15 cellular contexts compared by ENCODE assay signal in genomic region chr10:30079423-30079822, GRCh38. TPM values are rescaled to one million over a fixed set of nuclear protein-coding genes. Genes with fewer than 3 reads are reported as not detected.
A peak's percentile ranks its signal among the peaks of the same experiment; 100 is the strongest.
DNase-seq lines count a peak whose midpoint lies in the region; FAIRE-seq and TF ChIP-seq lines count a peak whose summit lies in the region.
"Had no signal": no experiment of that assay in that cellular context is flagged by ENCODE, and none has a peak within 500 bp of the region (broad histone marks: within the 10 kb centered on the region; RNA-seq: fewer than 3 reads in every experiment).

No MANE protein-coding gene starts in this region.

- no peaks in the 10 kb centered on the region for H3K9me3 ChIP-seq in BE2C
- no peaks in the 10 kb centered on the region for H3K9me3 ChIP-seq in H1 (ENCODE audit: insufficient read depth in 2 of 2, low read depth in 1 of 2, low read length in 1 of 2)
- no peaks in the 10 kb centered on the region for H3K9me3 ChIP-seq in testis
- H3K9me3 ChIP-seq: BLaER1 had no signal

- H4K20me1 ChIP-seq in H1 (replicated peaks in 1 of 2; ENCODE audit: control insufficient read depth in 1 of 2, insufficient read depth in 2 of 2, low read length in 2 of 2): no peaks in the 10 kb centered on the region
- H4K20me1 ChIP-seq: BLaER1 had no signal

- H3K18ac ChIP-seq in H1 (ENCODE audit: extremely low read depth, low read length): no peak overlapping the region

- intact Hi-C loops in testis (cut with DNase I; ENCODE audit: low total_unique reads): no loop called here

- H3K27ac ChIP-seq in H1 (ENCODE audit: low read depth, low read length) (no peak overlapping the region), testis (no peak overlapping the region)
- H3K27ac ChIP-seq: BLaER1, KMS-11 had no signal

- H3K79me1 ChIP-seq in H1 (ENCODE audit: low read depth, low read length): no peaks in the 10 kb centered on the region

- no peaks in the 10 kb centered on the region for H3K23me2 ChIP-seq in H1 (ENCODE audit: low read depth, low read length)

- H3K9ac ChIP-seq in H1 (replicated peaks in 1 of 4; ENCODE audit: extremely low read depth in 1 of 4, low read depth in 3 of 4, low read length in 3 of 4): no peak overlapping the region
- H3K9ac ChIP-seq: BLaER1, KMS-11 had no signal

- H2BK15ac ChIP-seq in H1 (ENCODE audit: low read length): no peak overlapping the region

- peak; percentile 7 for DNase-seq in BE2C
- peak; percentile 70 for DNase-seq in NAMALWA (ENCODE audit: low spot score)
- DNase-seq in H1 (ENCODE audit: low read depth in 1 of 2, low spot score in 2 of 2): no peak
- DNase-seq in testis: peak; percentile 70
- DNase-seq in DMS 273 treated with DMSO at 0.1 percent for 48 hours (lab: John Stamatoyannopoulos, UW): no peak
- no peak for DNase-seq in DMS153 treated with DMSO at 0.1 percent for 48 hours (lab: John Stamatoyannopoulos, UW; ENCODE audit: unreplicated experiment)
- DNase-seq in SKM-1 treated with dmso at 0.1 percent for 144 hours (lab: John Stamatoyannopoulos, UW; ENCODE audit: unreplicated experiment): no peak
- DNase-seq: Caco-2; CD8-positive, alpha-beta memory T cell; HFFc6 had no signal

- no peak overlapping the region for H4K91ac ChIP-seq in H1 (replicated peaks; ENCODE audit: insufficient read length, low read length)

- H2BK12ac ChIP-seq in H1 (ENCODE audit: low read depth, low read length): no peak overlapping the region

- H2BK120ac ChIP-seq in H1 (replicated peaks; ENCODE audit: low read depth, low read length): no peak overlapping the region

- H3K27me3 ChIP-seq in BE2C (no peaks in the 10 kb centered on the region; the same call in 1 of the 2 replicates), H1 (replicated peaks in 1 of 4; ENCODE audit: control insufficient read depth in 3 of 4, extremely low read depth in 1 of 4, insufficient read depth in 3 of 4, low read length in 3 of 4) (no peaks in the 10 kb centered on the region), testis (no peaks in the 10 kb centered on the region)
- H3K27me3 ChIP-seq: BLaER1 had no signal

- H2BK20ac ChIP-seq in H1 (ENCODE audit: low read length): no peak overlapping the region

- H3K4ac ChIP-seq in H1 (replicated peaks; ENCODE audit: insufficient read length, low read depth, low read length): no peak overlapping the region

- H2AFZ ChIP-seq in H1 (ENCODE audit: low read length): no peak overlapping the region

- H2BK5ac ChIP-seq in H1 (ENCODE audit: low read depth, low read length): no peak overlapping the region

- H3K36me3 ChIP-seq in BE2C: no peaks in the 10 kb centered on the region
- H3K36me3 ChIP-seq in H1 (ENCODE audit: control insufficient read depth in 2 of 4, insufficient read depth in 4 of 4, low read length in 3 of 4): no peaks in the 10 kb centered on the region
- H3K36me3 ChIP-seq in testis (ENCODE audit: low read depth, missing control alignments): no peaks in the 10 kb centered on the region
- H3K36me3 ChIP-seq: BLaER1 had no signal

- H3K14ac ChIP-seq in H1 (ENCODE audit: insufficient read length): no peak overlapping the region

- no peak overlapping the region for H3K23ac ChIP-seq in H1 (ENCODE audit: insufficient read length)

- 90% methylated on average over 1 of the region's 1 CpG; no CpG with 5 or more reads in 1 of the 2 experiments for WGBS in H1 (ENCODE audit: extremely low coverage in 1 of 2, insufficient coverage in 1 of 2, insufficient read length in 1 of 2, insufficient replicate concordance in 2 of 2, low coverage in 1 of 2, low lambda C conversion rate in 2 of 2, missing lambda C conversion rate in 1 of 2), 2 experiments
- 50 to 71% methylated on average over 1 of the region's 1 CpG for WGBS in testis, 2 donors

- no peak overlapping the region for H2AK5ac ChIP-seq in H1 (ENCODE audit: low read depth, low read length)

- no peak overlapping the region for H3K56ac ChIP-seq in H1 (replicated peaks; ENCODE audit: insufficient read length, low read depth, low read length)

- CTCF ChIA-PET in H1 (lab: Charles Lee; ENCODE audit: partially characterized antibody): interaction anchor here (1.3 kb wide), 1 partner anchor 10 kb away, joined by 4 read pairs; no protein-coding TSS in a partner anchor

- H3K4me1 ChIP-seq in BE2C (no peaks in the 10 kb centered on the region), H1 (replicated peaks in 1 of 4; ENCODE audit: control insufficient read depth in 3 of 4, insufficient read depth in 4 of 4, low read length in 3 of 4) (peaks cover 0 to 4% (median 0%) of the 10 kb centered on the region in 4 experiments; a peak in 1 of 7 replicates), testis (peaks cover 4% of the 10 kb centered on the region)
- H3K4me1 ChIP-seq: BLaER1, Caco-2 had no signal

- TF ChIP-seq RAD21 in H1 (IDR thresholded peaks at IDR 0.05 in 1 of 2, conservative IDR thresholded peaks at IDR 0.05 in 1 of 2; ENCODE audit: low read depth in 2 of 2, low read length in 2 of 2): no peak

- H3K4me3 ChIP-seq in BE2C (ENCODE audit: low read depth, low read length): no peak overlapping the region
- no peak overlapping the region for H3K4me3 ChIP-seq in H1 (ENCODE audit: extremely low read depth in 1 of 4, insufficient read depth in 2 of 4, low read depth in 3 of 4, low read length in 4 of 4)
- H3K4me3 ChIP-seq in testis: no peak overlapping the region
- H3K4me3 ChIP-seq: BLaER1 had no signal

- POLR2A ChIA-PET in H1 (lab: Charles Lee; ENCODE audit: partially characterized antibody): no interaction called here

- no peak overlapping the region for H4K8ac ChIP-seq in H1 (ENCODE audit: extremely low read depth, insufficient read depth, low read length)

- TF ChIP-seq EP300 in H1 (IDR thresholded peaks at IDR 0.05; ENCODE audit: borderline replicate concordance in 1 of 2, low read depth in 2 of 2, low read length in 2 of 2): no peak

- H3K79me2 ChIP-seq in H1 (ENCODE audit: control insufficient read depth in 1 of 2, insufficient read depth in 2 of 2, low read length in 2 of 2): no peaks in the 10 kb centered on the region

- H3K4me2 ChIP-seq in H1 (ENCODE audit: insufficient read depth in 1 of 2, low read depth in 2 of 2, low read length in 2 of 2): no peak overlapping the region
- H3K4me2 ChIP-seq: BLaER1, KMS-11 had no signal

- no peak for FAIRE-seq in H1 (lab: Jason Lieb, UNC)
- FAIRE-seq: A204.1, GM12891, HTR-8/SVneo had no signal

- TF ChIP-seq CTCF in BE2C (IDR thresholded peaks at IDR 0.05; ENCODE audit: low read depth, low read length) (no peak), H1 (IDR thresholded peaks at IDR 0.05; ENCODE audit: control extremely low read depth in 1 of 3, insufficient read depth in 1 of 3, low read depth in 1 of 3, low read length in 3 of 3) (no peak), testis (IDR thresholded peaks at IDR 0.05) (no peak)

- H4K5ac ChIP-seq in H1 (ENCODE audit: insufficient read length, low read depth, low read length): no peak overlapping the region

- no peak for TF ChIP-seq POLR2A in H1 (IDR thresholded peaks at IDR 0.05; ENCODE audit: control extremely low read depth in 1 of 2, low read depth in 2 of 2, low read length in 2 of 2)
- TF ChIP-seq POLR2A in testis (IDR thresholded peaks at IDR 0.05): no peak

TF ChIP-seq in H1, 55 proteins besides CTCF, POLR2A, EP300 and RAD21:
- no peak for TF ChIP-seq RFX5 (IDR thresholded peaks at IDR 0.05; ENCODE audit: borderline replicate concordance, low read depth, low read length)
- TF ChIP-seq SUZ12 (IDR thresholded peaks at IDR 0.05; ENCODE audit: low read length): no peak
- TF ChIP-seq CTBP2 (IDR thresholded peaks at IDR 0.05; ENCODE audit: borderline replicate concordance, insufficient read depth, insufficient read length, low read length): no peak
- no peak for TF ChIP-seq ATF3 (IDR thresholded peaks at IDR 0.05; ENCODE audit: insufficient read depth, low read depth, low read length)
- TF ChIP-seq JUN (IDR thresholded peaks at IDR 0.05; ENCODE audit: low read depth, low read length): no peak
- TF ChIP-seq JUND (IDR thresholded peaks at IDR 0.05; ENCODE audit: low read length): no peak
- TF ChIP-seq SP4 (IDR thresholded peaks at IDR 0.05; ENCODE audit: low read length): no peak
- TF ChIP-seq USF2 (IDR thresholded peaks at IDR 0.05; ENCODE audit: low read length): 0 out of 2 replicates have a peak, but pooled peaks have one; percentile 21

RNA-seq across cellular contexts. Expression of gene JCAD, which starts 20.0 kb away (rescaled TPM):
- 0.42 TPM for polyA plus RNA-seq in BE2C (2012; ENCODE audit: insufficient read depth, insufficient read length, low read depth)
- total RNA-seq in H1 (2021; fragmentation: NEBNext Ultra II Directional; extraction: Animal tissue kit (Norgen Biotek cat#: 25700)): 2.9 and 5.2 TPM in 2 replicates
- polyA plus RNA-seq in H1 (2011; rRNA removed) (0.56 and 0.75 TPM in 2 replicates), testis (ENCODE audit: insufficient read depth, low read depth, low replicate concordance) (57.4 TPM)
- 1.0 TPM for polyA plus RNA-seq in H1 (2011; cell fraction: cytosol; rRNA removed)
- 0.93 TPM for polyA plus RNA-seq in H1 (2011; cell fraction: nucleus; rRNA removed)
- 1.6 to 2.3 TPM (median 1.7 TPM) in 4 replicates for polyA plus RNA-seq in H1 (2012, experiment 1 of 2)
- polyA plus RNA-seq in H1 (2012, experiment 2 of 2): 0.31 TPM
- polyA plus RNA-seq in H1 (2013, experiment 1 of 2): 1.1 TPM
- 1.3 TPM for polyA plus RNA-seq in H1 (2013, experiment 2 of 2)
- 2.3 and 2.6 TPM in 2 replicates for polyA minus RNA-seq in H1 (2011; rRNA and poly(A)+ RNA removed)
- polyA minus RNA-seq in H1 (2011; cell fraction: cytosol; rRNA and poly(A)+ RNA removed): 1.9 TPM
- polyA minus RNA-seq in H1 (2011; cell fraction: nucleus; rRNA and poly(A)+ RNA removed): 1.5 TPM
- 100 to 1,000 TPM; 109 to 133 TPM for total RNA-seq in testis
- polyA plus RNA-seq: CD8-positive, alpha-beta memory T cell had no signal

Comparison
In these comparisons a context has a peak if more than half of its experiments do, and no peak if none do; other contexts are left out.
1. DNase-seq: peak in BE2C (single experiment), NAMALWA (single experiment) and testis (single experiment); none in H1 (0 of 2), DMS 273 treated with DMSO at 0.1 percent for 48 hours (single experiment), DMS153 treated with DMSO at 0.1 percent for 48 hours (single experiment) and SKM-1 treated with dmso at 0.1 percent for 144 hours (single experiment).
2. RNA of gene JCAD, which starts 20.0 kb away (total RNA-seq): 109 to 133 TPM in testis; 2.9 to 5.2 TPM in H1; every median in the first group is over 10 times any median in the second.